9 cellular contexts compared by ENCODE assay signal in genomic region chr2:222796413-222797103, GRCh38.
DNase-seq lines count a peak whose midpoint lies in the region; ATAC-seq and TF ChIP-seq lines count a peak whose summit lies in the region.
"Had no signal": no experiment of that assay in that cellular context is flagged by ENCODE, and none has a peak within 500 bp of the region (broad histone marks: within the 10 kb centered on the region; RNA-seq: fewer than 3 reads in every experiment).

No MANE protein-coding gene starts in this region.

- BruUV-seq in MCF 10A (replicated peaks; lab: Mats Ljungman, UMichigan) = no TSS peak

- POLR2A ChIA-PET in MCF 10A (lab: Yijun Ruan, JAX) = interaction anchor here (0.6 to 3.0 kb wide), 9 partner anchors 9 to 105 kb away, joined by 3 to 28 read pairs (median 4); no protein-coding TSS in a partner anchor

- H3K4me3 ChIP-seq in breast epithelium = no peak overlapping the region
- H3K4me3 ChIP-seq in left lung = no peak overlapping the region
- H3K4me3 ChIP-seq in transverse colon = no peak overlapping the region

- in situ Hi-C loops in transverse colon (cut with MboI; ENCODE audit: low pct_ligation_motif_present in 1 of 4, low pct_unique_long_range_greater_than_20kb in 1 of 4, low sequenced_read_pairs in 3 of 4) (no loop called here), KBM-7 (cut with MboI; ENCODE audit: low pct_unique_long_range_greater_than_20kb, low sequenced_read_pairs) (no loop called here)

- no peak overlapping the region for H3K27ac Mint-ChIP-seq in MCF 10A (ENCODE audit: low read depth, unreplicated experiment)

- no peaks in the 10 kb centered on the region for H3K4me1 ChIP-seq in breast epithelium
- H3K4me1 ChIP-seq in left lung = peaks cover 13 to 55% of the 10 kb centered on the region in 2 donors
- H3K4me1 ChIP-seq in transverse colon = peaks cover 15 to 38% (median 28%) of the 10 kb centered on the region in 4 donors

- H3K4me1 Mint-ChIP-seq in MCF 10A (ENCODE audit: insufficient read depth, unreplicated experiment) = peaks cover 18% of the 10 kb centered on the region

- no peak overlapping the region for H3K4me3 Mint-ChIP-seq in MCF 10A (ENCODE audit: unreplicated experiment)
- H3K4me3 Mint-ChIP-seq: H9 had no signal

- no peaks in the 10 kb centered on the region for H3K36me3 Mint-ChIP-seq in MCF 10A (ENCODE audit: insufficient read depth, unreplicated experiment)

- TF ChIP-seq CTCF in breast epithelium (IDR thresholded peaks at IDR 0.05) (no peak), MCF 10A (IDR thresholded peaks at IDR 0.05; ENCODE audit: unreplicated experiment) (no peak), left lung (IDR thresholded peaks at IDR 0.05) (no peak), transverse colon (IDR thresholded peaks at IDR 0.05) (no peak)

- H3K36me3 ChIP-seq in breast epithelium (no peaks in the 10 kb centered on the region), left lung (no peaks in the 10 kb centered on the region), transverse colon (no peaks in the 10 kb centered on the region)

- H3K9me3 ChIP-seq in breast epithelium = no peaks in the 10 kb centered on the region
- H3K9me3 ChIP-seq in left lung = no peaks in the 10 kb centered on the region
- H3K9me3 ChIP-seq in transverse colon = no peaks in the 10 kb centered on the region

- no peaks in the 10 kb centered on the region for H3K27me3 Mint-ChIP-seq in MCF 10A (ENCODE audit: insufficient read depth, unreplicated experiment)

- DNase-seq in breast epithelium (ENCODE audit: low spot score in 2 of 2) (peak in 1 of 2 donors; percentile 60), MCF 10A (ENCODE audit: unreplicated experiment) (no peak), astrocyte of the hippocampus (ENCODE audit: low read depth, low spot score) (peak; percentile 16), left lung (no peak), transverse colon (no peak), HT-29 (ENCODE audit: low spot score) (no peak), KBM-7 (no peak), DMS79 (lab: John Stamatoyannopoulos, UW) (no peak)
- DNase-seq: H9 had no signal

- no peaks in the 10 kb centered on the region for H3K27me3 ChIP-seq in breast epithelium
- H3K27me3 ChIP-seq in left lung = no peaks in the 10 kb centered on the region
- H3K27me3 ChIP-seq in transverse colon = no peaks in the 10 kb centered on the region

- peak; percentile 50 for ATAC-seq in left lung

- H3K27ac ChIP-seq in breast epithelium (peak overlapping the region; percentile 0 to 22), left lung (peak overlapping the region; percentile 0 to 62), transverse colon (peak overlapping the region; percentile 37 to 78 (median 54))

- CTCF ChIA-PET in MCF 10A (lab: Yijun Ruan, JAX) = interaction anchor here (0.6 to 4.3 kb wide), 12 partner anchors 9 to 98 kb away, joined by 3 to 41 read pairs (median 6); no protein-coding TSS in a partner anchor

- TF ChIP-seq POLR2A in breast epithelium (IDR thresholded peaks at IDR 0.05) (no peak), transverse colon (IDR thresholded peaks at IDR 0.05) (no peak)

- 23 to 75% methylated on average over 2 to 5 of the region's 5 CpGs for whole genome bisulfite sequencing in transverse colon (ENCODE audit: low coverage in 1 of 2), 2 donors

- H3K9me3 Mint-ChIP-seq in MCF 10A (ENCODE audit: unreplicated experiment) = no peaks in the 10 kb centered on the region
- H3K9me3 Mint-ChIP-seq: H9 had no signal

- no peak for TF ChIP-seq EP300 in transverse colon (IDR thresholded peaks at IDR 0.05; ENCODE audit: low read depth)

- intact Hi-C loops in breast epithelium (cut with DNase I; ENCODE audit: low total_unique reads) (no loop called here), MCF 10A (cut with micrococcal nuclease) (loop anchor here (1.0 to 5.0 kb wide), 3 partner anchors 66 to 107 kb away; no protein-coding TSS in a partner anchor), left lung (cut with DNase I) (loop anchor here in 1 of 2 donors (10.0 kb wide), 1 partner anchor 92 kb away; no protein-coding TSS in a partner anchor), transverse colon (cut with DNase I; ENCODE audit: low total_unique reads) (no loop called here)
